Comparison of ENCODE assay signal across 22 cellular contexts in genomic region chr5:5505848-5506247, GRCh38.
"Had no signal": no experiment of that assay in that cellular context is flagged by ENCODE, and none has a peak within 500 bp of the region (broad histone marks: within the 10 kb centered on the region; RNA-seq: fewer than 3 reads in every experiment).

No MANE protein-coding gene starts in this region.

- H3K9me3 ChIP-seq: neutrophil, right lobe of liver, testis, upper lobe of right lung had no signal

- ATAC-seq: esophagus mucosa; heart left ventricle; left colon; left ventricle myocardium superior; naive thymus-derived CD8-positive, alpha-beta T cell; psoas muscle; right lobe of liver; stimulated activated effector memory CD8-positive, alpha-beta T cell treated with anti-CD3 and anti-CD28 coated beads, Interleukin-12 subunit alpha, Interleukin-12 subunit beta, amount 100 ng/mL, for 72 hours; stimulated activated naive CD8-positive, alpha-beta T cell treated with anti-CD3 and anti-CD28 coated beads, Interleukin-15, amount 100 ng/mL, for 72 hours; upper lobe of right lung had no signal

- H3K36me3 ChIP-seq: heart left ventricle, neutrophil, right lobe of liver, tibial nerve, upper lobe of right lung had no signal

- H3K4me1 ChIP-seq: heart left ventricle, psoas muscle, right lobe of liver, testis, tibial nerve, upper lobe of right lung had no signal

- FAIRE-seq: frontal cortex had no signal

- H3K4me3 ChIP-seq: coronary artery, heart left ventricle, lung, psoas muscle, right lobe of liver, testis, tibial nerve, upper lobe of right lung had no signal

- H3K27ac ChIP-seq: coronary artery, heart left ventricle, neutrophil, psoas muscle, right lobe of liver, testis, tibial nerve, upper lobe of right lung had no signal

- DNase-seq: effector CD4-positive, alpha-beta T cell; heart left ventricle; hippocampal formation; left colon; left ventricle myocardium superior; mesenchymal stem cell; naive thymus-derived CD8-positive, alpha-beta T cell; psoas muscle; retina; right lobe of liver; stimulated activated CD4-positive, alpha-beta T cell treated with anti-CD3 and anti-CD28 coated beads, Interleukin-4, amount 100 ng/mL, for 1 hour; stimulated activated CD8-positive, alpha-beta memory T cell treated with anti-CD3 and anti-CD28 coated beads, Interleukin-4, amount 100 ng/mL, for 48 hours; stimulated activated naive CD8-positive, alpha-beta T cell treated with anti-CD3 and anti-CD28 coated beads, Interleukin-15, amount 100 ng/mL, for 72 hours; testis; upper lobe of right lung had no signal

- H3K27me3 ChIP-seq: neutrophil, right lobe of liver, testis, tibial nerve, upper lobe of right lung had no signal
